Comparison of ENCODE assay signal across 23 cellular contexts in genomic region chr3:126867526-126868200, GRCh38.
"Had no signal": no experiment of that assay in that cellular context is flagged by ENCODE, and none has a peak within 500 bp of the region (broad histone marks: within the 10 kb centered on the region; RNA-seq: fewer than 3 reads in every experiment).

No MANE protein-coding gene starts in this region.

- ATAC-seq: activated CD8-positive, alpha-beta memory T cell treated with anti-CD3 and anti-CD28 coated beads, Interleukin-2, amount 10 ng/mL, durations not matched to agents 7 days and 5 days; SK-N-SH treated with all-trans-retinoic acid at 6 μM for 48 hours; WTC11 had no signal

- H3K27ac ChIP-seq: breast epithelium, Peyer's patch, RWPE1, SJSA1 had no signal

- H3K9me3 ChIP-seq: breast epithelium, Peyer's patch, SJSA1 had no signal

- H3K4me1 ChIP-seq: breast epithelium, Peyer's patch, SJSA1 had no signal

- H3K4me3 ChIP-seq: breast epithelium, Peyer's patch, SJSA1 had no signal

- DNase-seq: activated CD4-positive, alpha-beta T cell treated with anti-CD3 and anti-CD28 coated beads for 48 hours; activated CD4-positive, alpha-beta T cell treated with anti-CD3 and anti-CD28 coated beads, Interleukin-2, amount 50 U/mL, for 48 hours; activated CD4-positive, CD25-positive, alpha-beta regulatory T cell treated with anti-CD3 and anti-CD28 coated beads, Interleukin-2, amount 50 U/mL, for 72 hours; activated CD8-positive, alpha-beta memory T cell treated with anti-CD3 and anti-CD28 coated beads, Interleukin-2, amount 10 ng/mL, durations not matched to agents 7 days and 5 days; activated effector memory CD4-positive, alpha-beta T cell treated with Interleukin-2 at 50 U/mL for 16 hours; activated naive CD4-positive, alpha-beta T cell; activated T-cell treated with anti-CD3 and anti-CD28 coated beads, Interleukin-2, amount 50 U/mL, for 24 hours; aorta; Kasumi-1; KBM-7; NCI-H1105 treated with DMSO at 0.1 percent for 48 hours; NCI-H187; NCI-H2227 treated with DMSO at 0.1 percent for 48 hours; NCI-H446 treated with DMSO at 0.1 percent for 48 hours; NCI-H526 treated with DMSO at 0.1 percent for 48 hours; NCI-H82; Peyer's patch; Right ventricle myocardium superior had no signal

- H3K36me3 ChIP-seq: breast epithelium, Peyer's patch, SJSA1 had no signal

- H3K27me3 ChIP-seq: breast epithelium, Peyer's patch, SJSA1 had no signal
